In genomic region chr1:222579316-222579715, GRCh38 we compare ENCODE assay signal across 27 cellular contexts. TPM values are rescaled to one million over a fixed set of nuclear protein-coding genes. Genes with fewer than 3 reads are reported as not detected.
"Had no signal": no experiment of that assay in that cellular context is flagged by ENCODE, and none has a peak within 500 bp of the region (broad histone marks: within the 10 kb centered on the region; RNA-seq: fewer than 3 reads in every experiment).

No MANE protein-coding gene starts in this region.

- ATAC-seq: stimulated activated effector memory CD8-positive, alpha-beta T cell treated with anti-CD3 and anti-CD28 coated beads, Interleukin-12 subunit alpha, Interleukin-12 subunit beta, amount 100 ng/mL, for 72 hours; stimulated activated memory B cell treated with anti-CD40 and anti-IgM and Interleukin-4, amounts not matched to agents 10 μg/mL and 1 μg/mL and 100 μg/mL, for 72 hours; stimulated activated naive B cell treated with anti-CD40 and anti-IgM and Interleukin-4, amounts not matched to agents 10 μg/mL and 1 μg/mL and 100 μg/mL, for 72 hours; stimulated activated naive CD8-positive, alpha-beta T cell treated with anti-CD3 and anti-CD28 coated beads, Interleukin-15, amount 100 ng/mL, for 72 hours; stimulated activated naive CD8-positive, alpha-beta T cell treated with anti-CD3 and anti-CD28 coated beads, Interleukin-15, Interleukin-2, amounts not matched to agents 100 U/mL and 50 U/mL, for 24 hours; upper lobe of right lung had no signal

- H3K27me3 ChIP-seq: stomach, suprapubic skin, testis, thyroid gland, tibial artery, tibial nerve, transverse colon, upper lobe of left lung, upper lobe of right lung, uterus, vagina had no signal

- H3K4me3 ChIP-seq: stomach, suprapubic skin, testis, thoracic aorta, thyroid gland, tibial artery, tibial nerve, transverse colon, upper lobe of left lung, upper lobe of right lung, uterus, vagina had no signal

- FAIRE-seq: urothelium cell line had no signal

- H3K4me1 ChIP-seq: suprapubic skin, uterus, vagina had no signal

- DNase-seq: stimulated activated CD4-positive, alpha-beta T cell treated with anti-CD3 and anti-CD28 coated beads, Interleukin-2, amount 100 ng/mL, for 48 hours; stimulated activated CD4-positive, alpha-beta T cell treated with anti-CD3 and anti-CD28 coated beads, Interleukin-4, amount 100 ng/mL, for 1 hour; stimulated activated CD4-positive, alpha-beta T cell treated with anti-CD3 and anti-CD28 coated beads, Interleukin-4, amount 100 ng/mL, for 24 hours; stimulated activated CD4-positive, alpha-beta T cell treated with anti-CD3 and anti-CD28 coated beads, Interleukin-4, amount 100 ng/mL, for 4 hours; stimulated activated CD8-positive, alpha-beta memory T cell treated with anti-CD3 and anti-CD28 coated beads, Interleukin-4, amount 100 ng/mL, for 48 hours; stimulated activated naive B cell treated with anti-CD40 and anti-IgM and Interleukin-4, amounts not matched to agents 10 μg/mL and 1 μg/mL and 100 μg/mL, for 72 hours; stimulated activated naive CD4-positive, alpha-beta T cell; stimulated activated naive CD4-positive, alpha-beta T cell treated with Interleukin-2 at 50 U/mL for 16 hours; stimulated activated naive CD8-positive, alpha-beta T cell treated with anti-CD3 and anti-CD28 coated beads, Interleukin-15, amount 100 ng/mL, for 72 hours; stimulated activated naive CD8-positive, alpha-beta T cell treated with anti-CD3 and anti-CD28 coated beads, Interleukin-15, Interleukin-2, amounts not matched to agents 100 U/mL and 50 U/mL, for 24 hours; stomach; substantia nigra; testis; thyroid gland; tibial artery; transverse colon; upper lobe of left lung; upper lobe of right lung; uterus had no signal

- H3K9me3 ChIP-seq: stomach, suprapubic skin, testis, thoracic aorta, thyroid gland, tibial artery, tibial nerve, transverse colon, upper lobe of left lung, upper lobe of right lung, uterus, vagina had no signal

- H3K27ac ChIP-seq: stomach, suprapubic skin, testis, thoracic aorta, thyroid gland, tibial artery, tibial nerve, transverse colon, upper lobe of left lung, upper lobe of right lung, uterus, vagina had no signal

- H3K36me3 ChIP-seq: thoracic aorta, thyroid gland, uterus had no signal

RNA-seq across cellular contexts. Expression of gene HHIPL2, which starts 31.4 kb away (rescaled TPM):
- total RNA-seq: stomach, subcutaneous adipose tissue, thoracic aorta, upper lobe of right lung, vagina had no signal
